Comparison of ENCODE assay signal across 12 cellular contexts in the genomic region with DNA sequence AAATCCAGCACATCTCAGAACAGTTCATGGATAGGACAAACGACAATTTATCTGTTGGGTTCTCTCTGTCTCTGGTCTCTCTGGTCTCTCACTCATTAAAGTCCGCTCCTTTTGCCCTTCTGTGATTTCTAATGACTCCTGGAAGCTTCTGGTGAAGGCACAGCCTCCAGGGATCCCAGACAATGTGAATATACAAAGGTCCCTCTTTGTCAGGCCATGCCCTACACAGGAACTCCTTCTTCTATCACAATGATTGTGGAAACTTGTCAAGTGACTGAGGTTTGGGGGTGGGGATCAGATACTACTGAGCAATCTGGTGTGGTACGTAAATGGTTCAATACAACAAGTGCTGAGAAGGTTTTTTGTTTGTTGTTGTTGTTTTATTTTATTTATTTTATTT.
"Had no signal": no experiment of that assay in that cellular context is flagged by ENCODE, and none has a peak within 500 bp of the region (broad histone marks: within the 10 kb centered on the region; RNA-seq: fewer than 3 reads in every experiment).

No MANE protein-coding gene starts in this region.

- H3K4me3 ChIP-seq: ovary, sigmoid colon, SK-N-MC, spleen, thoracic aorta had no signal

- H3K4me3 Mint-ChIP-seq: endodermal cell, neural crest cell had no signal

- H3K27ac ChIP-seq: ovary, sigmoid colon, SK-N-MC, spleen, thoracic aorta had no signal

- H3K36me3 ChIP-seq: ovary, sigmoid colon, spleen, thoracic aorta had no signal

- H3K9me3 ChIP-seq: ovary, sigmoid colon, spleen, thoracic aorta had no signal

- H3K4me1 ChIP-seq: sigmoid colon had no signal

- DNase-seq: activated gamma-delta T cell; activated T-cell treated with anti-CD3 and anti-CD28 coated beads, Interleukin-2, amount 50 U/mL, for 48 hours; endodermal cell; hippocampal formation; mesendoderm; ovary; sigmoid colon; spleen; T-helper 9 cell had no signal

- H3K27ac Mint-ChIP-seq: endodermal cell had no signal

- H3K27me3 ChIP-seq: ovary, sigmoid colon, spleen had no signal
